12 cellular contexts compared by ENCODE assay signal in genomic region chr7:77202544-77202976, GRCh38. TPM values are rescaled to one million over a fixed set of nuclear protein-coding genes. Genes with fewer than 3 reads are reported as not detected.
DNase-seq lines count a peak whose midpoint lies in the region; ATAC-seq, FAIRE-seq and TF ChIP-seq lines count a peak whose summit lies in the region.
"Had no signal": no experiment of that assay in that cellular context is flagged by ENCODE, and none has a peak within 500 bp of the region (broad histone marks: within the 10 kb centered on the region; RNA-seq: fewer than 3 reads in every experiment).

No MANE protein-coding gene starts in this region.

- no peak for DNase-seq in GM12891 (ENCODE audit: insufficient read length, low spot score)
- DNase-seq in RPMI8226 = peak; percentile 8
- DNase-seq in globus pallidus (ENCODE audit: low spot score) = no peak
- no peak for DNase-seq in DMS 273 treated with DMSO at 0.1 percent for 48 hours (lab: John Stamatoyannopoulos, UW)
- no peak for DNase-seq in adrenal gland
- no peak for DNase-seq in NCI-H2107 treated with DMSO at 0.1 percent for 48 hours (lab: John Stamatoyannopoulos, UW; ENCODE audit: unreplicated experiment)
- DNase-seq: PC-9 had no signal

- no peaks in the 10 kb centered on the region for H3K36me3 ChIP-seq in adrenal gland (replicated peaks in 1 of 2)

- no peak overlapping the region for H3K4me3 ChIP-seq in adrenal gland
- H3K4me3 ChIP-seq: PC-9 had no signal

- 85 to 91% (median 88%) methylated on average over 4 of the region's 4 CpGs for WGBS in adrenal gland, 4 donors

- H3K27ac ChIP-seq in adrenal gland = no peak overlapping the region
- H3K27ac ChIP-seq: C4-2B, PC-9 had no signal

- H3K9me3 ChIP-seq in adrenal gland (replicated peaks in 1 of 3) = no peaks in the 10 kb centered on the region

- ATAC-seq in GM19372 (IDR thresholded peaks at IDR 0.05; ENCODE audit: low read depth, unreplicated experiment) (peak; percentile 89), HG02981 (IDR thresholded peaks at IDR 0.05; ENCODE audit: unreplicated experiment) (peak; percentile 96)
- ATAC-seq: sciatic nerve had no signal

- intact Hi-C loops in adrenal gland (cut with DNase I) = no loop called here

- TF ChIP-seq POLR2A in GM12891 (IDR thresholded peaks at IDR 0.05; ENCODE audit: low read depth, low read length) = peak; percentile 57; the same call in 1 of the 2 replicates
- no peak for TF ChIP-seq POLR2A in adrenal gland (IDR thresholded peaks at IDR 0.05)

- H3K4me1 ChIP-seq in adrenal gland (replicated peaks in 1 of 2) = peaks cover 0 to 4% of the 10 kb centered on the region in 2 donors

- no peak for TF ChIP-seq CTCF in adrenal gland (IDR thresholded peaks at IDR 0.05)

- H3K27me3 ChIP-seq in adrenal gland = no peaks in the 10 kb centered on the region

- FAIRE-seq in GM12891 (lab: Jason Lieb, UNC) = peak; percentile 97
- FAIRE-seq: colon had no signal

TF ChIP-seq in GM12891, 5 proteins besides CTCF, POLR2A, EP300 and RAD21:
- TF ChIP-seq TAF1 (IDR thresholded peaks at IDR 0.05; ENCODE audit: low read depth, low read length) = peak; percentile 27; the same call in 1 of the 2 replicates
- no peak for TF ChIP-seq POLR2AphosphoS5 (IDR thresholded peaks at IDR 0.05; ENCODE audit: low read depth, low read length)
- TF ChIP-seq POU2F2 (IDR thresholded peaks at IDR 0.05; ENCODE audit: low read depth, low read length) = peak; percentile 81
- TF ChIP-seq SPI1 (IDR thresholded peaks at IDR 0.05; ENCODE audit: low read depth, low read length) = peak; percentile 60
- TF ChIP-seq PAX5 (IDR thresholded peaks at IDR 0.05; ENCODE audit: insufficient read depth, low read length, severe bottlenecking) = no peak

RNA-seq across cellular contexts. Expression of gene FGL2, which starts 2.9 kb away (rescaled TPM):
- 6.5 TPM for polyA plus RNA-seq in GM12891 (2012; ENCODE audit: low read depth, missing spikeins)
- 10 to 100 TPM; 16.2 to 71.7 (median 29.4) TPM for total RNA-seq in adrenal gland
- 10 to 100 TPM in 1 of 3 donors, 1 to 10 TPM in 2; 4.8 to 18.0 (median 6.8) TPM for polyA plus RNA-seq in adrenal gland
- total RNA-seq: PC-9 had no signal
